Comparison of ENCODE assay signal across 17 cellular contexts in the genomic region with DNA sequence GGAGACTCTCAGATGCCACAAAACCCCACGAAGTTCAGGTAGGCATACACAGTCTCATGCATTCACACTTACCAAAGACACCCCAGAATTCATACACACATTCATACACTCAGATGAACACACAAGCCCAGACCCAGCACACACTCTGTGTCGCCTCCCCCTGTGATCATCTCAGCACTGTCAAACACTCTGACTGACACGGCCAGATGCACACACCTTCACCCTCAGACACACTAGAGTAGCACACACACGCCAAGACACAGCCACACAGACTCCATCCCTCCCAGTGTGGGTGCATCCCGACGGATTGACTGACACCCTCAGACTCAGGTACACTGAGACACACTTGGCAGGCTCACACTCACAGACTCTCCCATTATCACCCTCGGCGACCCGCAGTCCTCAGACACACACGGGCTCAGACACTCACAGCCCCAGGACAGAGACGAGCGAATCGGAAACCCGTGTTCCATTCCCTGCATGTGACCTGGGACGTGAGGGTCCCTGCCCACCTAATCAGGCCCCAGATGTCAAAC. TPM values are rescaled to one million over a fixed set of nuclear protein-coding genes. Genes with fewer than 3 reads are reported as not detected.
DNase-seq lines count a peak whose midpoint lies in the region; ATAC-seq and TF ChIP-seq lines count a peak whose summit lies in the region.
"Had no signal": no experiment of that assay in that cellular context is flagged by ENCODE, and none has a peak within 500 bp of the region (broad histone marks: within the 10 kb centered on the region; RNA-seq: fewer than 3 reads in every experiment).

No MANE protein-coding gene starts in this region.

- intact Hi-C loops in esophagus muscularis mucosa (cut with DNase I): no loop called here

- H3K4me1 ChIP-seq in esophagus muscularis mucosa: peaks cover 0 to 17% (median 13%) of the 10 kb centered on the region in 4 donors

- H3K36me3 ChIP-seq in esophagus muscularis mucosa: no peaks in the 10 kb centered on the region
- H3K36me3 ChIP-seq: gastroesophageal sphincter, spleen, upper lobe of left lung had no signal

- H3K9me3 Mint-ChIP-seq in T-cell: no peaks in the 10 kb centered on the region
- H3K9me3 Mint-ChIP-seq in endothelial cell (ENCODE audit: unreplicated experiment): peaks cover 5% of the 10 kb centered on the region
- H3K9me3 Mint-ChIP-seq in neural crest cell: no peaks in the 10 kb centered on the region

- DNase-seq in DMS 273 (lab: John Stamatoyannopoulos, UW; ENCODE audit: unreplicated experiment) (peak; percentile 38), DMS 273 treated with DMSO at 0.1 percent for 48 hours (lab: John Stamatoyannopoulos, UW) (no peak), T-cell (no peak), endothelial cell (ENCODE audit: low spot score) (no peak), neural crest cell (ENCODE audit: low read depth, low spot score) (no peak), esophagus muscularis mucosa (ENCODE audit: extremely low spot score) (no peak), DMS79 (lab: John Stamatoyannopoulos, UW) (no peak)
- DNase-seq: DMS153; effector CD4-positive, alpha-beta T cell; MM.1S; spleen had no signal

- peak overlapping the region in 1 of 2 donors; percentile 7 for H3K27ac Mint-ChIP-seq in T-cell
- no peak overlapping the region for H3K27ac Mint-ChIP-seq in endothelial cell (ENCODE audit: unreplicated experiment)
- no peak overlapping the region for H3K27ac Mint-ChIP-seq in neural crest cell (ENCODE audit: unreplicated experiment)

- no peak for TF ChIP-seq EP300 in esophagus muscularis mucosa (IDR thresholded peaks at IDR 0.05)

- H3K27ac ChIP-seq in esophagus muscularis mucosa (replicated peaks in 1 of 4): no peak overlapping the region
- H3K27ac ChIP-seq: 22Rv1, gastroesophageal sphincter, spleen, upper lobe of left lung had no signal

- no peak overlapping the region for H3K4me3 ChIP-seq in esophagus muscularis mucosa

- H3K27me3 Mint-ChIP-seq in T-cell (peaks cover 56 to 59% of the 10 kb centered on the region in 2 donors), endothelial cell (ENCODE audit: unreplicated experiment) (peaks cover 18% of the 10 kb centered on the region), neural crest cell (ENCODE audit: low read depth) (peaks cover 72% of the 10 kb centered on the region)

- 88% methylated on average over 15 of the region's 15 CpGs for WGBS in esophagus muscularis mucosa

- no peak for ATAC-seq in T-cell (replicated peaks in 1 of 4)
- ATAC-seq in HG03460 (IDR thresholded peaks at IDR 0.05; ENCODE audit: unreplicated experiment): no peak
- ATAC-seq: left lobe of liver had no signal

- POLR2A ChIA-PET in T-cell (lab: Charles Lee): no interaction called here

- TF ChIP-seq CTCF in endothelial cell (IDR thresholded peaks at IDR 0.05; ENCODE audit: unreplicated experiment): no peak
- TF ChIP-seq CTCF in neural crest cell (conservative IDR thresholded peaks at IDR 0.05): no peak
- no peak for TF ChIP-seq CTCF in esophagus muscularis mucosa (IDR thresholded peaks at IDR 0.05)

- H3K4me1 Mint-ChIP-seq in T-cell: peaks cover 12 to 16% (median 15%) of the 10 kb centered on the region in 3 donors
- peaks cover 8% of the 10 kb centered on the region for H3K4me1 Mint-ChIP-seq in endothelial cell (ENCODE audit: unreplicated experiment)
- H3K4me1 Mint-ChIP-seq in neural crest cell: peaks cover 13% of the 10 kb centered on the region

- CTCF ChIA-PET in T-cell (lab: Charles Lee): no interaction called here

- H3K4me3 Mint-ChIP-seq in T-cell: peak overlapping the region; percentile 4 to 61 (median 52)
- H3K4me3 Mint-ChIP-seq in endothelial cell (ENCODE audit: unreplicated experiment): peak overlapping the region; percentile 76
- peak overlapping the region; percentile 64 for H3K4me3 Mint-ChIP-seq in neural crest cell

- H3K27me3 ChIP-seq in esophagus muscularis mucosa: peaks cover 3 to 59% (median 18%) of the 10 kb centered on the region in 4 donors

- H3K36me3 Mint-ChIP-seq in T-cell (no peaks in the 10 kb centered on the region), endothelial cell (ENCODE audit: low read depth, unreplicated experiment) (peaks cover 7% of the 10 kb centered on the region), neural crest cell (ENCODE audit: low read depth) (no peaks in the 10 kb centered on the region)

- peaks cover 0 to 16% (median 13%) of the 10 kb centered on the region in 4 donors for H3K9me3 ChIP-seq in esophagus muscularis mucosa

- no peak for TF ChIP-seq POLR2A in esophagus muscularis mucosa (IDR thresholded peaks at IDR 0.05; ENCODE audit: low read depth)

RNA-seq across cellular contexts. Expression of gene RIMS4, which starts 0.9 kb away (rescaled TPM):
- under 1 TPM in 2 of 5 donors, not detected in 3; 0.06 to 0.12 TPM for total RNA-seq in T-cell
- total RNA-seq in endothelial cell (ENCODE audit: unreplicated experiment): 0.10 TPM
- 4.1 and 6.1 TPM in 2 replicates for total RNA-seq in neural crest cell
- total RNA-seq in esophagus muscularis mucosa: 1 to 10 TPM; 1.2 to 2.6 (median 1.9) TPM
- total RNA-seq: left lobe of liver; spleen; T-helper 2 cell treated with Interferon-gamma antibody and Interleukin-4, amounts not matched to agents 100 ng/mL and 5 ng/mL, for 36 hours had no signal
